18 cellular contexts compared by ENCODE assay signal in the genomic region with DNA sequence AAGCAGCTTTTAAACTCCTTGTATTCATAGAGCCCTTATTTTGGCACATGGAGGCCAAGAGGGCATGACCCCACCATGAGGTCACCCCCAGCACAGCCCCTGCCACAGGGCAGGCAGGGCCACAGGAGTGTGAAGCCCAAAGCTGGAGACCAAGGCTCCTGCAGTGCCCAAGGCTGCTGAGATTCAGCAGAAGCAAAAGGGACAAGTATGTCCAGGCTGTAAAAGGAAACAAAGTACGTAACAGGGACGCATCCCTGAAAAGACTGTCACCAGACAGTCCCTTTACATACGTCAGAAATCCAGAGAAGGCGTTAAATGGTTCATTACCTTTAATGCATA.
"Had no signal": no experiment of that assay in that cellular context is flagged by ENCODE, and none has a peak within 500 bp of the region (broad histone marks: within the 10 kb centered on the region; RNA-seq: fewer than 3 reads in every experiment).

No MANE protein-coding gene starts in this region.

- H3K4me1 ChIP-seq: gastrocnemius medialis, neural progenitor cell, prostate gland, right atrium auricular region had no signal

- H3K4me3 ChIP-seq: gastrocnemius medialis, heart right ventricle, neural progenitor cell, prostate gland, right atrium auricular region, testis had no signal

- H3K27ac ChIP-seq: gastrocnemius medialis, heart right ventricle, neural progenitor cell, right atrium auricular region, VCaP had no signal

- H3K27me3 Mint-ChIP-seq: brain, naive B cell had no signal

- H3K9me3 ChIP-seq: gastrocnemius medialis, prostate gland, right atrium auricular region, testis had no signal

- DNase-seq: activated CD4-positive, alpha-beta T cell treated with anti-CD3 and anti-CD28 coated beads, Interleukin-2, amount 50 U/mL, for 4 hours; activated CD4-positive, CD25-positive, alpha-beta regulatory T cell treated with anti-CD3 and anti-CD28 coated beads, Interleukin-2, amount 50 U/mL, for 72 hours; activated naive CD4-positive, alpha-beta T cell treated with Interleukin-2 at 50 U/mL for 16 hours; cortex of kidney; gastrocnemius medialis; heart right ventricle; immature natural killer cell; naive B cell; small intestine; stimulated activated CD4-positive, alpha-beta T cell treated with anti-CD3 and anti-CD28 coated beads, Interleukin-4, amount 100 ng/mL, for 1 hour; T-helper 2 cell had no signal

- H3K27ac Mint-ChIP-seq: immature natural killer cell, naive B cell, neural progenitor cell had no signal

- ATAC-seq: gastrocnemius medialis; heart right ventricle; stimulated activated effector memory CD8-positive, alpha-beta T cell treated with anti-CD3 and anti-CD28 coated beads, Interleukin-12 subunit alpha, Interleukin-12 subunit beta, amount 100 ng/mL, for 72 hours had no signal

- H3K4me3 Mint-ChIP-seq: brain; neural progenitor cell; stimulated activated effector memory CD8-positive, alpha-beta T cell treated with anti-CD3 and anti-CD28 coated beads, Interleukin-12 subunit alpha, Interleukin-12 subunit beta, amount 100 ng/mL, for 72 hours had no signal

- H3K36me3 ChIP-seq: neural progenitor cell, prostate gland had no signal

- H3K27me3 ChIP-seq: gastrocnemius medialis, heart right ventricle, neural progenitor cell, right atrium auricular region, testis had no signal

- H3K9me3 Mint-ChIP-seq: immature natural killer cell, neural progenitor cell had no signal

- H3K36me3 Mint-ChIP-seq: neural progenitor cell had no signal
